In genomic region chr20:36543187-36544133, GRCh38 we compare ENCODE assay signal across 9 cellular contexts. TPM values are rescaled to one million over a fixed set of nuclear protein-coding genes. Genes with fewer than 3 reads are reported as not detected.
DNase-seq lines count a peak whose midpoint lies in the region; ATAC-seq and TF ChIP-seq lines count a peak whose summit lies in the region.
"Had no signal": no experiment of that assay in that cellular context is flagged by ENCODE, and none has a peak within 500 bp of the region (broad histone marks: within the 10 kb centered on the region; RNA-seq: fewer than 3 reads in every experiment).

No MANE protein-coding gene starts in this region.

- H3K27ac Mint-ChIP-seq in activated CD4-positive, alpha-beta memory T cell treated with anti-CD3 and anti-CD28 coated beads for 36 hours = no peak overlapping the region

- no peaks in the 10 kb centered on the region for H3K36me3 Mint-ChIP-seq in activated CD4-positive, alpha-beta memory T cell treated with anti-CD3 and anti-CD28 coated beads for 36 hours

- peaks cover 46% of the 10 kb centered on the region for H3K36me3 ChIP-seq in brain microvascular endothelial cell (replicated peaks)

- DNase-seq in GM04504 (ENCODE audit: low read depth) = peak; percentile 86
- DNase-seq in brain microvascular endothelial cell = peak; percentile 77
- DNase-seq in kidney tubule cell (ENCODE audit: low spot score) = peak; percentile 52
- no peak for DNase-seq in ACHN
- no peak for DNase-seq in KBM-7
- DNase-seq in activated CD4-positive, alpha-beta memory T cell treated with anti-CD3 and anti-CD28 coated beads for 36 hours = no peak
- DNase-seq: NCI-H1417 treated with DMSO at 0.1 percent for 48 hours had no signal

- H3K27me3 Mint-ChIP-seq in activated CD4-positive, alpha-beta memory T cell treated with anti-CD3 and anti-CD28 coated beads for 36 hours = peaks cover 3% of the 10 kb centered on the region

- ATAC-seq in HG03175 (IDR thresholded peaks at IDR 0.05; ENCODE audit: unreplicated experiment) = no peak

- H3K4me3 ChIP-seq in brain microvascular endothelial cell (ENCODE audit: low read depth, low read length) (peak overlapping the region; percentile 92), skin epidermis (peak overlapping the region in 3 of 7 experiments; percentile 38 to 49 (median 47))

- in situ Hi-C loops in brain microvascular endothelial cell (cut with HindIII; ENCODE audit: low pct_ligation_motif_present, low sequenced_read_pairs) (no loop called here), ACHN (cut with HindIII; ENCODE audit: low pct_ligation_motif_present, low pct_unique_long_range_greater_than_20kb, low sequenced_read_pairs) (no loop called here), KBM-7 (cut with MboI; ENCODE audit: low pct_unique_long_range_greater_than_20kb, low sequenced_read_pairs) (no loop called here)

- TF ChIP-seq CTCF in brain microvascular endothelial cell (IDR thresholded peaks at IDR 0.05; ENCODE audit: low read depth, low read length, missing control alignments) = no peak

- intact Hi-C loops in activated CD4-positive, alpha-beta memory T cell treated with anti-CD3 and anti-CD28 coated beads for 36 hours (cut with micrococcal nuclease) = no loop called here

- no peaks in the 10 kb centered on the region for H3K4me1 Mint-ChIP-seq in activated CD4-positive, alpha-beta memory T cell treated with anti-CD3 and anti-CD28 coated beads for 36 hours (ENCODE audit: low read depth)

- POLR2A ChIA-PET in activated CD4-positive, alpha-beta memory T cell treated with anti-CD3 and anti-CD28 coated beads for 36 hours (lab: Charles Lee) = no interaction called here

- no peaks in the 10 kb centered on the region for H3K9me3 Mint-ChIP-seq in activated CD4-positive, alpha-beta memory T cell treated with anti-CD3 and anti-CD28 coated beads for 36 hours

- CTCF ChIA-PET in activated CD4-positive, alpha-beta memory T cell treated with anti-CD3 and anti-CD28 coated beads for 36 hours (lab: Charles Lee) = interaction anchor here (1.1 kb wide), 1 partner anchor 31 kb away, joined by 5 read pairs; no protein-coding TSS in a partner anchor

- H3K27me3 ChIP-seq in brain microvascular endothelial cell (replicated peaks) = no peaks in the 10 kb centered on the region

- peak overlapping the region; percentile 88 for H3K27ac ChIP-seq in brain microvascular endothelial cell
- H3K27ac ChIP-seq in skin epidermis = peak overlapping the region in 15 of 21 experiments; percentile 4 to 90 (median 82)

- no peak overlapping the region for H3K4me3 Mint-ChIP-seq in activated CD4-positive, alpha-beta memory T cell treated with anti-CD3 and anti-CD28 coated beads for 36 hours

RNA-seq across cellular contexts. Expression of gene MYL9, which starts 2.1 kb away (rescaled TPM):
- under 1 TPM; 0.12 to 0.29 TPM for total RNA-seq in activated CD4-positive, alpha-beta memory T cell treated with anti-CD3 and anti-CD28 coated beads for 36 hours

RNA-seq across cellular contexts. Expression of gene TGIF2, which starts 29.9 kb away (rescaled TPM):
- 10 to 100 TPM; 39.7 to 43.0 TPM for total RNA-seq in activated CD4-positive, alpha-beta memory T cell treated with anti-CD3 and anti-CD28 coated beads for 36 hours

Comparison
In these comparisons a context has a peak if more than half of its experiments do, and no peak if none do; other contexts are left out.
1. DNase-seq: peak in GM04504 (single experiment), brain microvascular endothelial cell (single experiment) and kidney tubule cell (single experiment); none in ACHN (single experiment), KBM-7 (single experiment) and activated CD4-positive, alpha-beta memory T cell treated with anti-CD3 and anti-CD28 coated beads for 36 hours (single experiment).